In the genomic region with DNA sequence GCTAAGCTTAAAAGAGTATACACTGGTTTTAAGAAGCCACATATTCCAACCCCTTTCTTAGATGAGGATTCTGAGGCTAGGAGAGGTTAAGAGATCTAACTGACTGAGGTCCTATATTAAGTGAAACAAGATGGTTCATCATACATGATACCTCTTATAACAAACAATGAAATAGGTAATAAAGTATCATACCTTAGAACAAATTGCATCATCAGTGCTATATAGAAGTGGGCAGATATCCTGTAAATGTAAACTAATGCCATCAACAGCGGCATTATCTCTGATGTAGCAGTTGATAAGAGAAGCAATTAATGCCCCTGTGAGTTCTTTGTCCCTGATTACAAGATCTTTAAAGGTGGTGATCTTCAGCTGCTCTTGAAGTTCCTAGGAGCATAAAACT, we compare ENCODE assay signal across 24 cellular contexts.
"Had no signal": no experiment of that assay in that cellular context is flagged by ENCODE, and none has a peak within 500 bp of the region (broad histone marks: within the 10 kb centered on the region; RNA-seq: fewer than 3 reads in every experiment).

No MANE protein-coding gene starts in this region.

- H3K27ac ChIP-seq: colonic mucosa, epithelial cell of prostate, esophagus squamous epithelium, gastrocnemius medialis, heart right ventricle, left lung, lower lobe of right lung had no signal

- H3K4me1 ChIP-seq: colonic mucosa, esophagus squamous epithelium, gastrocnemius medialis, heart right ventricle, left lung, lower lobe of right lung had no signal

- H3K27me3 Mint-ChIP-seq: dendritic cell treated with granulocyte-macrophage colony-stimulating factor and Interleukin-4, amounts not matched to agents 40 ng/mL and 50 ng/mL, for 4 days; effector memory CD8-positive, alpha-beta T cell; naive thymus-derived CD4-positive, alpha-beta T cell had no signal

- DNase-seq: colonic mucosa; cortex of kidney; effector CD8-positive, alpha-beta T cell; effector memory CD8-positive, alpha-beta T cell; endodermal cell; erythroblast; esophagus squamous epithelium; foreskin fibroblast; foreskin melanocyte; gastrocnemius medialis; glutamatergic neuron; head of caudate nucleus; heart right ventricle; hippocampal formation; left cardiac atrium; left lung; left ventricle myocardium superior; lower lobe of right lung; mesenchymal stem cell; midbrain; naive thymus-derived CD4-positive, alpha-beta T cell had no signal

- H3K9me3 Mint-ChIP-seq: dendritic cell treated with granulocyte-macrophage colony-stimulating factor and Interleukin-4, amounts not matched to agents 40 ng/mL and 50 ng/mL, for 4 days; effector memory CD8-positive, alpha-beta T cell; endodermal cell; naive thymus-derived CD4-positive, alpha-beta T cell had no signal

- H3K4me3 Mint-ChIP-seq: dendritic cell treated with granulocyte-macrophage colony-stimulating factor and Interleukin-4, amounts not matched to agents 40 ng/mL and 50 ng/mL, for 4 days; effector memory CD8-positive, alpha-beta T cell; endodermal cell; naive thymus-derived CD4-positive, alpha-beta T cell had no signal

- H3K4me1 Mint-ChIP-seq: naive thymus-derived CD4-positive, alpha-beta T cell had no signal

- H3K4me3 ChIP-seq: colonic mucosa, esophagus squamous epithelium, gastrocnemius medialis, heart right ventricle, left lung, lower lobe of right lung had no signal

- H3K27me3 ChIP-seq: colonic mucosa, esophagus squamous epithelium, gastrocnemius medialis, heart right ventricle, left lung had no signal

- H3K27ac Mint-ChIP-seq: dendritic cell treated with granulocyte-macrophage colony-stimulating factor and Interleukin-4, amounts not matched to agents 40 ng/mL and 50 ng/mL, for 4 days; endodermal cell had no signal

- H3K36me3 ChIP-seq: colonic mucosa had no signal

- ATAC-seq: effector memory CD8-positive, alpha-beta T cell; esophagus mucosa; gastrocnemius medialis; heart right ventricle; left cardiac atrium; left lung; left ventricle myocardium superior; lower lobe of right lung; naive thymus-derived CD4-positive, alpha-beta T cell had no signal

- H3K9me3 ChIP-seq: colonic mucosa, esophagus squamous epithelium, gastrocnemius medialis, heart right ventricle, left lung, lower lobe of right lung had no signal
